In genomic region chr3:159837725-159838124, GRCh38 we compare ENCODE assay signal across 1 cellular context.
TF ChIP-seq lines count a peak whose summit lies in the region.

No MANE protein-coding gene starts in this region.

TF ChIP-seq in SK-N-SH, 30 proteins besides CTCF, POLR2A, EP300 and RAD21 (continued from another document):
- no peak for TF ChIP-seq REST (IDR thresholded peaks at IDR 0.05; ENCODE audit: low read depth, low read length)
- TF ChIP-seq SMC3 (IDR thresholded peaks at IDR 0.05; ENCODE audit: low read depth, low read length), result no peak
- no peak for TF ChIP-seq ZBTB33 (IDR thresholded peaks at IDR 0.05; ENCODE audit: borderline replicate concordance, low read depth)
- no peak for TF ChIP-seq YY1 (IDR thresholded peaks at IDR 0.05; ENCODE audit: low read depth)
- no peak for TF ChIP-seq TEAD4 (IDR thresholded peaks at IDR 0.05; ENCODE audit: borderline replicate concordance, insufficient read depth)
- no peak for TF ChIP-seq POLR2AphosphoS5 (IDR thresholded peaks at IDR 0.05; ENCODE audit: low read depth, low read length)
- no peak for TF ChIP-seq TAF1 (IDR thresholded peaks at IDR 0.05; ENCODE audit: borderline replicate concordance, low read depth, low read length)
- TF ChIP-seq MAX (IDR thresholded peaks at IDR 0.05; ENCODE audit: low read depth), result no peak
- TF ChIP-seq IRF3 (IDR thresholded peaks at IDR 0.05; ENCODE audit: low read depth, low read length), result no peak
- no peak for TF ChIP-seq TCF12 (IDR thresholded peaks at IDR 0.05)
